Comparison of ENCODE assay signal across 8 cellular contexts in the genomic region with DNA sequence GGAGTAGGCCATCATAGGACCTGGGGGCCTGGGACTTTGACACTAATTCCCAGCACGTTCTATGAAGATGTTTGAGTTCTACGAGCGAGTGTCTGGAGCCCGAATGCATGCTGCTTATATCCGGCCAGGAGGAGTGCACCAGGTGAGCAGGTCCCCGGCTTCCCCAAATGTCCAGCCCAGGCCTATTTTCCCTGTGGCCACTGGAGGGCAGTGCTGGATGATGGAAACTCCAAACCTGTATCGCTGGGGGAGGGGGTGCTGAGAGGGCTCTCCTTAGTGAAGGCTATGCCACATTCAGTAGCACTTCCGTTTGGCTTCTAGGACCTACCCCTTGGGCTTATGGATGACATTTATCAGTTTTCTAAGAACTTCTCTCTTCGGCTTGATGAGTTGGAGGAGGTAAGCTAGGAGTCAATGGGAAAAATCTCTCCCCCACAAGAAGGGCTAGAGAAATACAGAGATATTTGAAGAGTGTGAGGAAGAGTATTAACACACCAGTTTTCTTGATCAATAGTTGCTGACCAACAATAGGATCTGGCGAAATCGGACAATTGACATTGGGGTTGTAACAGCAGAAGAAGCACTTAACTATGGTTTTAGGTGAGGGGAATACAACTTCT. TPM values are rescaled to one million over a fixed set of nuclear protein-coding genes. Genes with fewer than 3 reads are reported as not detected.
DNase-seq lines count a peak whose midpoint lies in the region; ATAC-seq, FAIRE-seq and TF ChIP-seq lines count a peak whose summit lies in the region.

No MANE protein-coding gene starts in this region.

- peaks cover 83% of the 10 kb centered on the region for H3K36me3 ChIP-seq in A673 (ENCODE audit: insufficient read depth, low read length, poor library complexity, severe bottlenecking)
- peaks cover 95% of the 10 kb centered on the region for H3K36me3 ChIP-seq in upper lobe of right lung

- peak; percentile 80 for ATAC-seq in omental fat pad (ENCODE audit: low FRiP score)
- ATAC-seq in upper lobe of right lung, result peak; percentile 95

- POLR2A ChIA-PET in A673 (lab: Charles Lee; ENCODE audit: low non-redundant PET), result no interaction called here

- H3K4me1 Mint-ChIP-seq in activated T-helper 2 cell treated with anti-CD3 and anti-CD28 coated beads, Interferon-gamma antibody, Interleukin-2, Interleukin-4, amounts not matched to agents 10 μg/mL and 5 μg/mL and 100 μg/mL, durations not matched to agents 14 hours and 24 hours and 36 hours (ENCODE audit: low read depth), result peaks cover 21% of the 10 kb centered on the region

- H3K27ac ChIP-seq in A673 (ENCODE audit: low read depth, low read length, poor library complexity, severe bottlenecking), result no peak overlapping the region
- no peak overlapping the region for H3K27ac ChIP-seq in upper lobe of right lung

- H3K4me3 Mint-ChIP-seq in activated T-helper 2 cell treated with anti-CD3 and anti-CD28 coated beads, Interferon-gamma antibody, Interleukin-2, Interleukin-4, amounts not matched to agents 10 μg/mL and 5 μg/mL and 100 μg/mL, durations not matched to agents 14 hours and 24 hours and 36 hours (ENCODE audit: low read depth), result no peak overlapping the region

- CTCF ChIA-PET in A673 (lab: Charles Lee), result interaction anchor here (1.0 kb wide), 1 partner anchor 15 kb away, joined by 3 read pairs; no protein-coding TSS in a partner anchor

- no peaks in the 10 kb centered on the region for H3K27me3 Mint-ChIP-seq in activated T-helper 2 cell treated with anti-CD3 and anti-CD28 coated beads, Interferon-gamma antibody, Interleukin-2, Interleukin-4, amounts not matched to agents 10 μg/mL and 5 μg/mL and 100 μg/mL, durations not matched to agents 14 hours and 24 hours and 36 hours (ENCODE audit: low read depth)

- intact Hi-C loops in A673 (cut with micrococcal nuclease; ENCODE audit: unreplicated experiment) (loop anchor here (5.0 kb wide), 1 partner anchor 172 kb away; no protein-coding TSS in a partner anchor), upper lobe of right lung (cut with DNase I) (no loop called here)
- intact Hi-C loops in activated T-helper 2 cell treated with anti-CD3 and anti-CD28 coated beads, Interferon-gamma antibody, Interleukin-2, Interleukin-4, amounts not matched to agents 10 μg/mL and 5 μg/mL and 100 μg/mL, durations not matched to agents 14 hours and 24 hours and 36 hours (cut with micrococcal nuclease), result loop anchor here (1.0 kb wide), 1 partner anchor 15 kb away; no protein-coding TSS in a partner anchor

- FAIRE-seq in GM18507 (lab: Jason Lieb, UNC), result peak; percentile 66

- TF ChIP-seq CTCF in A673 (conservative IDR thresholded peaks at IDR 0.05; ENCODE audit: low read depth, low read length) (peak; percentile 92), fibroblast of villous mesenchyme (IDR thresholded peaks at IDR 0.05; ENCODE audit: insufficient read depth, low read depth, low read length) (peak; percentile 96), omental fat pad (IDR thresholded peaks at IDR 0.05) (peak in 1 of 3 donors; percentile 81), upper lobe of right lung (IDR thresholded peaks at IDR 0.05) (peak; percentile 86)

- H3K9me3 ChIP-seq in A673 (ENCODE audit: low read depth, low read length, poor library complexity, severe bottlenecking) (no peaks in the 10 kb centered on the region), upper lobe of right lung (no peaks in the 10 kb centered on the region)

- no peak overlapping the region for H3K4me3 ChIP-seq in A673 (ENCODE audit: low read depth, low read length, poor library complexity, severe bottlenecking)
- H3K4me3 ChIP-seq in fibroblast of villous mesenchyme (ENCODE audit: low read depth, low read length), result no peak overlapping the region
- no peak overlapping the region for H3K4me3 ChIP-seq in upper lobe of right lung

- H3K27ac Mint-ChIP-seq in activated T-helper 2 cell treated with anti-CD3 and anti-CD28 coated beads, Interferon-gamma antibody, Interleukin-2, Interleukin-4, amounts not matched to agents 10 μg/mL and 5 μg/mL and 100 μg/mL, durations not matched to agents 14 hours and 24 hours and 36 hours, result peak overlapping the region; percentile 73

- DNase-seq in A673 (ENCODE audit: low spot score) (peak; percentile 85), GM18507 (ENCODE audit: extremely low spot score, insufficient read length, low read depth) (peak; percentile 55), M059J (ENCODE audit: low read depth) (peak; percentile 78), SHP77 (lab: John Stamatoyannopoulos, UW) (peak; percentile 86 to 87), fibroblast of villous mesenchyme (ENCODE audit: low read depth) (peak; percentile 81), omental fat pad (ENCODE audit: low spot score) (peak; percentile 57), upper lobe of right lung (peak; percentile 84)
- peak; percentile 62 for DNase-seq in activated T-helper 2 cell treated with anti-CD3 and anti-CD28 coated beads, Interferon-gamma antibody, Interleukin-2, Interleukin-4, amounts not matched to agents 10 μg/mL and 5 μg/mL and 100 μg/mL, durations not matched to agents 14 hours and 24 hours and 36 hours (ENCODE audit: low spot score)

- no peaks in the 10 kb centered on the region for H3K27me3 ChIP-seq in A673 (replicated peaks; ENCODE audit: insufficient read depth, low read depth, low read length, poor library complexity)
- H3K27me3 ChIP-seq in upper lobe of right lung, result no peaks in the 10 kb centered on the region

- BruUV-seq in A673 (replicated peaks; lab: Mats Ljungman, UMichigan), result no TSS peak

- H3K4me1 ChIP-seq in A673 (ENCODE audit: insufficient read depth, low read length, poor library complexity, severe bottlenecking) (no peaks in the 10 kb centered on the region), upper lobe of right lung (peaks cover 14% of the 10 kb centered on the region)

- no peaks in the 10 kb centered on the region for H3K9me3 Mint-ChIP-seq in activated T-helper 2 cell treated with anti-CD3 and anti-CD28 coated beads, Interferon-gamma antibody, Interleukin-2, Interleukin-4, amounts not matched to agents 10 μg/mL and 5 μg/mL and 100 μg/mL, durations not matched to agents 14 hours and 24 hours and 36 hours

- peaks cover 75% of the 10 kb centered on the region for H3K36me3 Mint-ChIP-seq in activated T-helper 2 cell treated with anti-CD3 and anti-CD28 coated beads, Interferon-gamma antibody, Interleukin-2, Interleukin-4, amounts not matched to agents 10 μg/mL and 5 μg/mL and 100 μg/mL, durations not matched to agents 14 hours and 24 hours and 36 hours (ENCODE audit: low read depth)

RNA-seq across cellular contexts. Expression of gene FCER1G, which starts 5.2 kb away (rescaled TPM):
- total RNA-seq in A673 (2021) (1.2 and 1.5 TPM in 2 replicates), fibroblast of villous mesenchyme (0.43 TPM in 1 of 2 replicates, not detected in the other), omental fat pad (100 to 1,000 TPM in 3 of 4 donors, 10 to 100 TPM in 1; 96.3 to 346 (median 179) TPM), upper lobe of right lung (158 TPM)
- not detected in 2 replicates for total RNA-seq in M059J (2014; rRNA removed; shearing (Covaris generic))
- total RNA-seq in activated T-helper 2 cell treated with anti-CD3 and anti-CD28 coated beads, Interferon-gamma antibody, Interleukin-2, Interleukin-4, amounts not matched to agents 10 μg/mL and 5 μg/mL and 100 μg/mL, durations not matched to agents 14 hours and 24 hours and 36 hours, result 0.60 and 0.71 TPM in 2 replicates

RNA-seq across cellular contexts. Expression of gene NDUFS2, which starts 7.7 kb away (rescaled TPM):
- total RNA-seq in A673 (2021), result 123 and 133 TPM in 2 replicates
- 58.4 and 111 TPM in 2 replicates for total RNA-seq in M059J (2014; rRNA removed; shearing (Covaris generic))
- total RNA-seq in activated T-helper 2 cell treated with anti-CD3 and anti-CD28 coated beads, Interferon-gamma antibody, Interleukin-2, Interleukin-4, amounts not matched to agents 10 μg/mL and 5 μg/mL and 100 μg/mL, durations not matched to agents 14 hours and 24 hours and 36 hours, result 79.0 and 91.5 TPM in 2 replicates
- total RNA-seq in fibroblast of villous mesenchyme, result 105 and 117 TPM in 2 replicates
- total RNA-seq in omental fat pad, result 100 to 1,000 TPM in 3 of 4 donors, 10 to 100 TPM in 1; 89.4 to 136 (median 122) TPM
- 66.9 TPM for total RNA-seq in upper lobe of right lung

RNA-seq across cellular contexts. Expression of gene ADAMTS4, which starts 11.0 kb away (rescaled TPM):
- total RNA-seq in A673 (2021), result 28.6 and 31.6 TPM in 2 replicates
- total RNA-seq in M059J (2014; rRNA removed; shearing (Covaris generic)), result 0.39 and 0.67 TPM in 2 replicates
- 0.05 and 0.09 TPM in 2 replicates for total RNA-seq in activated T-helper 2 cell treated with anti-CD3 and anti-CD28 coated beads, Interferon-gamma antibody, Interleukin-2, Interleukin-4, amounts not matched to agents 10 μg/mL and 5 μg/mL and 100 μg/mL, durations not matched to agents 14 hours and 24 hours and 36 hours
- 6.8 and 8.2 TPM in 2 replicates for total RNA-seq in fibroblast of villous mesenchyme
- 100 to 1,000 TPM in 2 of 4 donors, 10 to 100 TPM in 2; 38.5 to 238 (median 121) TPM for total RNA-seq in omental fat pad
- total RNA-seq in upper lobe of right lung, result 7.8 TPM

RNA-seq across cellular contexts. Expression of gene APOA2, which starts 13.5 kb away (rescaled TPM):
- total RNA-seq in A673 (2021) (not detected in 2 replicates), fibroblast of villous mesenchyme (not detected in 2 replicates), omental fat pad (not detected), upper lobe of right lung (not detected)
- not detected in 2 replicates for total RNA-seq in M059J (2014; rRNA removed; shearing (Covaris generic))
- total RNA-seq in activated T-helper 2 cell treated with anti-CD3 and anti-CD28 coated beads, Interferon-gamma antibody, Interleukin-2, Interleukin-4, amounts not matched to agents 10 μg/mL and 5 μg/mL and 100 μg/mL, durations not matched to agents 14 hours and 24 hours and 36 hours, result not detected in 2 replicates

RNA-seq across cellular contexts. Expression of gene TOMM40L, which starts 16.0 kb away (rescaled TPM):
- total RNA-seq in A673 (2021), result 14.0 TPM in 2 replicates
- 13.5 and 14.3 TPM in 2 replicates for total RNA-seq in M059J (2014; rRNA removed; shearing (Covaris generic))
- 22.7 and 24.9 TPM in 2 replicates for total RNA-seq in activated T-helper 2 cell treated with anti-CD3 and anti-CD28 coated beads, Interferon-gamma antibody, Interleukin-2, Interleukin-4, amounts not matched to agents 10 μg/mL and 5 μg/mL and 100 μg/mL, durations not matched to agents 14 hours and 24 hours and 36 hours
- total RNA-seq in fibroblast of villous mesenchyme, result 10.0 and 13.4 TPM in 2 replicates
- total RNA-seq in omental fat pad, result 10 to 100 TPM in 3 of 4 donors, 1 to 10 TPM in 1; 9.6 to 15.4 (median 13.4) TPM
- 11.6 TPM for total RNA-seq in upper lobe of right lung

Comparison
In these comparisons a context has a peak if more than half of its experiments do, and no peak if none do; other contexts are left out.
1. RNA of gene FCER1G, which starts 5.2 kb away (total RNA-seq): 96.3 to 346 TPM in omental fat pad and 158 TPM in upper lobe of right lung (single experiment); 1.2 to 1.5 TPM in A673, 0.60 to 0.71 TPM in activated T-helper 2 cell treated with anti-CD3 and anti-CD28 coated beads, Interferon-gamma antibody, Interleukin-2, Interleukin-4, amounts not matched to agents 10 μg/mL and 5 μg/mL and 100 μg/mL, durations not matched to agents 14 hours and 24 hours and 36 hours, 0.43 TPM in fibroblast of villous mesenchyme and not detected in M059J; every median in the first group is over 10 times any median in the second.
2. Peak in every context shown above with its lines, with median percentiles within 50 percentile points of each other: DNase-seq.